Comparison of ENCODE assay signal across 9 cellular contexts in the genomic region with DNA sequence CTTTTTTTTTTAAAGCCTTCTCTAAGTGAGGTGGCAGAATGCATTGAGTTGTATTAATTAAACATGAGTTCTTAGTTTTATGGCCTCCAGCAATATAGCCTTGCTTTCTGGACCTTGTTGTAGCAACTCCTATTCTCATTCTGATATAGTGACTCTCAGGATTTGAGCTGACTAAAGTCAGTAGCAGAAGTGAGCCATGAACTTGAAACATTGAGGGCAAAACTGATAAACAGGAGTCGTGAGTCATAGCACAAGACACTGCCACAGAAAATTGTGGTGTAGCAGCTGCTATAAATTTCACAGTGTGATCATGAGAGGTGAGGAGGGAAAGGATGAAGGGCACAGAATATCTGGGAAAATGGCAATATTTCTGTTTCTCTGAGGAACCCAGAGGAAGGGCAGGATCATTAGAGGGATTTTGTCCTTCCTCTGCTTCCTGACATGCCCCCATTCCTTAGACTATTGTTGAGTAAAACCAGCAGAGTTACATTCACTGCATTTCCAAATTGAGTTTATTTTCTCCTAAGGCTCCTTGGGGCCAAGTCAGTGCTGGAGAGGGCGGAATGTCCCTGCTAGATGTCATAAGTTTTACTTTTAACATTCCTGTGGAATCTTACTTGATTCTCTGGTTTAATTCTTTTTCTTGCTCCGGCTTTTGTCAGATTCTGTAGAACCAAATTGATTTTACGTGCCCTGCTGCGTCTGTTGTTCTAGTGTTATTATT. TPM values are rescaled to one million over a fixed set of nuclear protein-coding genes. Genes with fewer than 3 reads are reported as not detected.
DNase-seq lines count a peak whose midpoint lies in the region; ATAC-seq and TF ChIP-seq lines count a peak whose summit lies in the region.
"Had no signal": no experiment of that assay in that cellular context is flagged by ENCODE, and none has a peak within 500 bp of the region (broad histone marks: within the 10 kb centered on the region; RNA-seq: fewer than 3 reads in every experiment).

No MANE protein-coding gene starts in this region.

- DNase-seq in activated T-cell treated with anti-CD3 and anti-CD28 coated beads, Interleukin-2, amount 50 U/mL, for 24 hours: no peak
- no peak for DNase-seq in activated T-cell treated with anti-CD3 and anti-CD28 coated beads, Interleukin-2, amount 50 U/mL, for 48 hours
- DNase-seq in RKO (ENCODE audit: low spot score) (peak; percentile 51), foreskin fibroblast (peak; percentile 1 to 12), H7 (no peak), RPMI8226 (no peak), NCI-H1436 (lab: John Stamatoyannopoulos, UW) (no peak)

- H3K27me3 Mint-ChIP-seq in activated T-cell treated with anti-CD3 and anti-CD28 coated beads, Interleukin-2, amount 50 U/mL, for 24 hours: no peaks in the 10 kb centered on the region
- H3K27me3 Mint-ChIP-seq: B cell had no signal

- H3K4me3 ChIP-seq in foreskin fibroblast (ENCODE audit: low read depth in 1 of 2, low read length in 2 of 2) (no peak overlapping the region), H7 (ENCODE audit: insufficient read depth, low read depth, low read length) (no peak overlapping the region)

- no peaks in the 10 kb centered on the region for H3K9me3 Mint-ChIP-seq in activated T-cell treated with anti-CD3 and anti-CD28 coated beads, Interleukin-2, amount 50 U/mL, for 24 hours

- peak; percentile 96 for ATAC-seq in HG02678 (IDR thresholded peaks at IDR 0.05; ENCODE audit: unreplicated experiment)

- no peaks in the 10 kb centered on the region for H3K36me3 ChIP-seq in H7 (replicated peaks; ENCODE audit: control insufficient read depth, insufficient read depth, low read length)

- peak overlapping the region; percentile 47 for H3K4me3 Mint-ChIP-seq in activated T-cell treated with anti-CD3 and anti-CD28 coated beads, Interleukin-2, amount 50 U/mL, for 24 hours
- H3K4me3 Mint-ChIP-seq: B cell had no signal

- no peaks in the 10 kb centered on the region for H3K27me3 ChIP-seq in H7 (ENCODE audit: control insufficient read depth, insufficient read depth, low read length)

- peak overlapping the region; percentile 87 for H3K27ac Mint-ChIP-seq in activated T-cell treated with anti-CD3 and anti-CD28 coated beads, Interleukin-2, amount 50 U/mL, for 24 hours
- H3K27ac Mint-ChIP-seq: B cell had no signal

- H3K36me3 Mint-ChIP-seq in activated T-cell treated with anti-CD3 and anti-CD28 coated beads, Interleukin-2, amount 50 U/mL, for 24 hours (ENCODE audit: low read depth): peaks cover 7% of the 10 kb centered on the region

- no peak for TF ChIP-seq CTCF in foreskin fibroblast (IDR thresholded peaks at IDR 0.05; ENCODE audit: low read depth, low read length)

- H3K4me1 Mint-ChIP-seq in activated T-cell treated with anti-CD3 and anti-CD28 coated beads, Interleukin-2, amount 50 U/mL, for 24 hours (ENCODE audit: low read depth): peaks cover 77% of the 10 kb centered on the region
- H3K4me1 Mint-ChIP-seq: B cell had no signal

RNA-seq across cellular contexts. Expression of a gene that starts 7.5 kb away (rescaled TPM):
- total RNA-seq in H7 (2014; rRNA removed; shearing (Covaris generic)): 3.2 and 3.8 TPM in 2 replicates

RNA-seq across cellular contexts. Expression of a gene that starts 47.4 kb away (rescaled TPM):
- 125 and 182 TPM in 2 replicates for total RNA-seq in H7 (2014; rRNA removed; shearing (Covaris generic))

Comparison
In these comparisons a context has a peak if more than half of its experiments do, and no peak if none do; other contexts are left out.
1. DNase-seq: peak in RKO (single experiment) and foreskin fibroblast (2 of 2); none in activated T-cell treated with anti-CD3 and anti-CD28 coated beads, Interleukin-2, amount 50 U/mL, for 24 hours (single experiment), activated T-cell treated with anti-CD3 and anti-CD28 coated beads, Interleukin-2, amount 50 U/mL, for 48 hours (0 of 2), H7 (single experiment), RPMI8226 (single experiment) and NCI-H1436 (single experiment).